Comparison of ENCODE assay signal across 1 cellular context in genomic region chr2:181946444-181947127, GRCh38.
TF ChIP-seq lines count a peak whose summit lies in the region.

No MANE protein-coding gene starts in this region.

TF ChIP-seq in IMR-90, 13 proteins besides CTCF, POLR2A, EP300 and RAD21:
- TF ChIP-seq RCOR1 (IDR thresholded peaks at IDR 0.05; ENCODE audit: insufficient replicate concordance, low read length) (no peak), MXI1 (IDR thresholded peaks at IDR 0.05; ENCODE audit: borderline replicate concordance, low read depth, low read length) (no peak)
